19 cellular contexts compared by ENCODE assay signal in genomic region chr4:171288816-171289432, GRCh38.
"Had no signal": no experiment of that assay in that cellular context is flagged by ENCODE, and none has a peak within 500 bp of the region (broad histone marks: within the 10 kb centered on the region; RNA-seq: fewer than 3 reads in every experiment).

No MANE protein-coding gene starts in this region.

- H3K27me3 ChIP-seq: brain microvascular endothelial cell, dorsolateral prefrontal cortex, tibial artery had no signal

- DNase-seq: activated CD4-positive, alpha-beta T cell treated with anti-CD3 and anti-CD28 coated beads, Interleukin-2, amount 10 ng/mL, durations not matched to agents 7 days and 5 days; activated CD8-positive, alpha-beta T cell treated with anti-CD3 and anti-CD28 coated beads, Interleukin-2, amount 10 ng/mL, durations not matched to agents 7 days and 5 days; activated naive CD4-positive, alpha-beta T cell treated with anti-CD3 and anti-CD28 coated beads, Interleukin-2, amount 10 ng/mL, durations not matched to agents 7 days and 5 days; activated naive CD8-positive, alpha-beta T cell treated with anti-CD3 and anti-CD28 coated beads, Interleukin-2, amount 50 U/mL, for 24 hours; activated T-cell treated with anti-CD3 and anti-CD28 coated beads, Interleukin-2, amount 50 U/mL, for 24 hours; aorta; brain microvascular endothelial cell; central memory CD4-positive, alpha-beta T cell; dorsolateral prefrontal cortex; foreskin melanocyte; kidney; left ventricle myocardium inferior; mammary epithelial cell; nephron progenitor cell; occipital lobe; retina; stimulated activated CD8-positive, alpha-beta memory T cell treated with anti-CD3 and anti-CD28 coated beads, Interleukin-4, amount 100 ng/mL, for 48 hours; stimulated activated naive CD4-positive, alpha-beta T cell treated with Interleukin-2 at 50 U/mL for 16 hours; tibial artery had no signal

- H3K4me1 ChIP-seq: left ventricle myocardium inferior had no signal

- H3K4me3 ChIP-seq: dorsolateral prefrontal cortex, left ventricle myocardium inferior, tibial artery had no signal

- ATAC-seq: activated CD8-positive, alpha-beta T cell treated with anti-CD3 and anti-CD28 coated beads, Interleukin-2, amount 10 ng/mL, durations not matched to agents 7 days and 5 days; activated naive CD8-positive, alpha-beta T cell treated with anti-CD3 and anti-CD28 coated beads, Interleukin-2, amount 50 U/mL, for 24 hours had no signal

- H3K27ac ChIP-seq: brain microvascular endothelial cell, dorsolateral prefrontal cortex, left ventricle myocardium inferior, tibial artery had no signal

- H3K9me3 ChIP-seq: left ventricle myocardium inferior, tibial artery had no signal

- H3K36me3 ChIP-seq: brain microvascular endothelial cell, left ventricle myocardium inferior, tibial artery had no signal
